In the genomic region with DNA sequence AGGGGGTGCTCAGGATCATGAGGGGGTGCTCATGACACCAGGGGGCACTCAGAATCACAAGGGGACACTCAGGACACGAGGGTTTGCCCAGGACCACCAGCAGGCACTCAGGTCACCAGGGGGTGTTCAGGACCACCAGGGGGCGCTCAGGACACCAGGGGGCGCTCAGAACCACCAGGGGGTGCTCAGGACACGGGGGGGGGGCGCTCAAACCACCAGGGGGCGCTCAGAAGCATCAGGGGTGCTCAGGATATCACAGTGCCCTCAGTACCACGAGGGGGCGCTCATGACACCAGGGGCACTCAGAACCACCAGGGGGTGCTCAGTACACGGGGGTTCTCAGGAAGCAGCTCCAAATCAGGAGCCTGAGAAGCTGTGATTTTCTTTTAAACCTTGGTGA, we compare ENCODE assay signal across 8 cellular contexts.
DNase-seq lines count a peak whose midpoint lies in the region; ATAC-seq and TF ChIP-seq lines count a peak whose summit lies in the region.
"Not testable (repeated sequence)": the region's sequence is repeated elsewhere in the genome, so short reads cannot be mapped to it uniquely, and the experiment has no call there.

No MANE protein-coding gene starts in this region.

- H3K27me3 Mint-ChIP-seq in activated CD8-positive, alpha-beta T cell treated with anti-CD3 and anti-CD28 coated beads for 36 hours; activated naive CD8-positive, alpha-beta T cell treated with anti-CD3 and anti-CD28 coated beads, Interleukin-2, amount 10 ng/mL, durations not matched to agents 7 days and 5 days: not testable (repeated sequence)

- not testable (repeated sequence) for H3K9ac ChIP-seq in liver (ENCODE audit: low read depth in 1 of 2, low read length in 2 of 2)

- not testable (repeated sequence) for H3K4me1 ChIP-seq in liver (ENCODE audit: control insufficient read depth in 4 of 4, insufficient read depth in 4 of 4, low read length in 3 of 4)

- POLR2A ChIA-PET in activated CD8-positive, alpha-beta T cell treated with anti-CD3 and anti-CD28 coated beads for 36 hours (lab: Charles Lee); activated naive CD8-positive, alpha-beta T cell treated with anti-CD3 and anti-CD28 coated beads, Interleukin-2, amount 10 ng/mL, durations not matched to agents 7 days and 5 days (lab: Charles Lee): not testable (repeated sequence)

- not testable (repeated sequence) for H3K36me3 ChIP-seq in liver (ENCODE audit: control insufficient read depth in 4 of 4, insufficient read depth in 3 of 4, low read depth in 1 of 4, low read length in 3 of 4)

- not testable (repeated sequence) for H3K4me3 Mint-ChIP-seq in activated CD8-positive, alpha-beta T cell treated with anti-CD3 and anti-CD28 coated beads for 36 hours; activated naive CD8-positive, alpha-beta T cell treated with anti-CD3 and anti-CD28 coated beads, Interleukin-2, amount 10 ng/mL, durations not matched to agents 7 days and 5 days

- not testable (repeated sequence) for H3K4me3 ChIP-seq in GM12864 (ENCODE audit: low read depth, low read length); LNCaP clone FGC (ENCODE audit: low read depth, low read length); liver (ENCODE audit: low read depth in 1 of 3, low read length in 3 of 3)

- TF ChIP-seq CTCF in 22Rv1 (IDR thresholded peaks at IDR 0.05) (peak; percentile 16; the same call in 1 of the 2 replicates), GM12864 (IDR thresholded peaks at IDR 0.05; ENCODE audit: low read depth, low read length, missing control alignments) (peak; percentile 19), LNCaP clone FGC (IDR thresholded peaks at IDR 0.05; ENCODE audit: control insufficient read depth, extremely low read depth, insufficient read depth) (peak; percentile 21; the same call in 1 of the 2 replicates), liver (IDR thresholded peaks at IDR 0.05; ENCODE audit: low read depth, low read length, missing input control) (peak; percentile 6)
- not testable (repeated sequence) for TF ChIP-seq CTCF in activated CD8-positive, alpha-beta T cell treated with anti-CD3 and anti-CD28 coated beads for 36 hours (IDR thresholded peaks at IDR 0.05)

- H3K27me3 ChIP-seq in liver (ENCODE audit: control insufficient read depth in 4 of 4, insufficient read depth in 4 of 4, low read length in 3 of 4) = not testable (repeated sequence)

- not testable (repeated sequence) for TF ChIP-seq RAD21 in liver (IDR thresholded peaks at IDR 0.05)

- not testable (repeated sequence) for H3K9me3 Mint-ChIP-seq in activated CD8-positive, alpha-beta T cell treated with anti-CD3 and anti-CD28 coated beads for 36 hours; activated naive CD8-positive, alpha-beta T cell treated with anti-CD3 and anti-CD28 coated beads, Interleukin-2, amount 10 ng/mL, durations not matched to agents 7 days and 5 days

- ATAC-seq in activated CD8-positive, alpha-beta T cell treated with anti-CD3 and anti-CD28 coated beads for 36 hours; activated naive CD8-positive, alpha-beta T cell treated with anti-CD3 and anti-CD28 coated beads, Interleukin-2, amount 10 ng/mL, durations not matched to agents 7 days and 5 days (ENCODE audit: low read depth): not testable (repeated sequence)

- not testable (repeated sequence) for DNase-seq in GM12864 (ENCODE audit: low read depth); LNCaP clone FGC (ENCODE audit: low read depth)
- DNase-seq in RPMI8226 = peak; percentile 67
- DNase-seq in activated CD8-positive, alpha-beta T cell treated with anti-CD3 and anti-CD28 coated beads for 36 hours = peak; percentile 36
- DNase-seq in activated naive CD8-positive, alpha-beta T cell treated with anti-CD3 and anti-CD28 coated beads, Interleukin-2, amount 10 ng/mL, durations not matched to agents 7 days and 5 days = peak; percentile 35
- DNase-seq in stimulated activated CD8-positive, alpha-beta memory T cell treated with anti-CD3 and anti-CD28 coated beads, Interleukin-15, amount 100 ng/mL, for 48 hours (ENCODE audit: low read depth in 2 of 2) = peak; percentile 5 to 40

- WGBS in liver = 31% methylated on average over 8 of the region's 9 CpGs

- CTCF ChIA-PET in activated CD8-positive, alpha-beta T cell treated with anti-CD3 and anti-CD28 coated beads for 36 hours (lab: Charles Lee) = not testable (repeated sequence)

- not testable (repeated sequence) for H3K36me3 Mint-ChIP-seq in activated CD8-positive, alpha-beta T cell treated with anti-CD3 and anti-CD28 coated beads for 36 hours (ENCODE audit: low read depth); activated naive CD8-positive, alpha-beta T cell treated with anti-CD3 and anti-CD28 coated beads, Interleukin-2, amount 10 ng/mL, durations not matched to agents 7 days and 5 days

- H3K27ac Mint-ChIP-seq in activated CD8-positive, alpha-beta T cell treated with anti-CD3 and anti-CD28 coated beads for 36 hours; activated naive CD8-positive, alpha-beta T cell treated with anti-CD3 and anti-CD28 coated beads, Interleukin-2, amount 10 ng/mL, durations not matched to agents 7 days and 5 days: not testable (repeated sequence)

- not testable (repeated sequence) for H3K9me3 ChIP-seq in liver (ENCODE audit: control insufficient read depth in 4 of 4, low read length in 3 of 4)

- intact Hi-C loops in activated CD8-positive, alpha-beta T cell treated with anti-CD3 and anti-CD28 coated beads for 36 hours (cut with micrococcal nuclease) = not testable (repeated sequence)

- H3K4me1 Mint-ChIP-seq in activated CD8-positive, alpha-beta T cell treated with anti-CD3 and anti-CD28 coated beads for 36 hours (ENCODE audit: low read depth); activated naive CD8-positive, alpha-beta T cell treated with anti-CD3 and anti-CD28 coated beads, Interleukin-2, amount 10 ng/mL, durations not matched to agents 7 days and 5 days: not testable (repeated sequence)

- not testable (repeated sequence) for H3K27ac ChIP-seq in 22Rv1; liver (ENCODE audit: low read depth in 1 of 2, low read length in 2 of 2)
